ENCODE assay signal across 1 cellular context in genomic region chr12:55051197-55051920, GRCh38.
TF ChIP-seq lines count a peak whose summit lies in the region.

No MANE protein-coding gene starts in this region.

TF ChIP-seq in GM23338, 12 proteins besides CTCF, POLR2A, EP300 and RAD21 (continued from another document):
- TF ChIP-seq POLR2AphosphoS5 (IDR thresholded peaks at IDR 0.05; ENCODE audit: low read depth) (no peak), EZH2phosphoT487 (IDR thresholded peaks at IDR 0.05; ENCODE audit: unreplicated experiment) (no peak), ZNF114 (CRISPR knock-in tag; IDR thresholded peaks at IDR 0.05) (no peak), CREB1 (CRISPR knock-in tag; IDR thresholded peaks at IDR 0.05; ENCODE audit: low read depth) (no peak), ETS1 (IDR thresholded peaks at IDR 0.05) (no peak), ZNF331 (CRISPR knock-in tag; IDR thresholded peaks at IDR 0.05; ENCODE audit: low read depth) (no peak), NANOG (IDR thresholded peaks at IDR 0.05; ENCODE audit: borderline replicate concordance) (no peak)
